In the genomic region with DNA sequence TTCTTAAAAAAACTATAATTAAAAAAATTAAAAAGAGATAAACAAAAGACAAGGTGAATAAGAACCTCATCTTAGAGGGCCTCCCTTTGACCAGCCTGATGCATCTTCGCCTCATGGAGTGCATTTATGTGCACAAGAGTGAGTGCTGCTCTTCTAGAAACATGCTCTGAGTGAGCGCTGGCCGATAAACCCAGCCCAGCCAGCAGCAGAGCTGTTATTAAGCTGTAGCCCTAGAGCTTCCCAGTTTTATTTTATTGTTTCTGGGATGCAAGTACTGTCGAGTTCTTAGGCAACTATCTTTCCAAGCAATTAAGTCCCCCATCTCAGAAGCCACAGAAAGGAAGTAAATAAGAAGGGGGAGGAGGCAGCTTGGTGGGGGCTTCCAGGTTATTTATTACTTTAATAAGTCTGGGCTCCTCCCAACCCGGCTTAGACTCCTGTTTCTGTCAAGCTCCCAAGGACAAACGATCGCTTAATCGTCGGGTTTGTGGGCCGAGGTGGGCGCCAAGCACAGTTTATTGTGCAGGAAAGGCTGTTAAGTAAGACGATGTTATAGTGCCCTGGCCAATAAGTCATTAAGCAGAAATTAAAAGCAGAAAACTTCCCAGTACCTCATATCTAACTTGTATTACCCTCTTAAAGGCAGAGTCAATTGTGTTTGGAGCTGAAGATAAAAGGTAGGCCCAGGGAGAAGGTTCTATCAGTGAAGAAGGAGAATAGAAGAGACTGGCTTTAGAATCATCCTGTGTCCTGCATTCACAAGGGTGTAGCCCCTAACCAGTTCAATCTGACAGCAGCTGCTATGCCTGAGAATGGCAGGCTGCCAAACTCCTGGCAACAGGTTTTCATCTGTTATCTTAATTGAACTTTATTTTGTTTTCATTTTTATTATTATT, we compare ENCODE assay signal across 19 cellular contexts.
A peak's percentile ranks its signal among the peaks of the same experiment; 100 is the strongest.
DNase-seq lines count a peak whose midpoint lies in the region; ATAC-seq, FAIRE-seq and TF ChIP-seq lines count a peak whose summit lies in the region.
"Had no signal": no experiment of that assay in that cellular context is flagged by ENCODE, and none has a peak within 500 bp of the region (broad histone marks: within the 10 kb centered on the region; RNA-seq: fewer than 3 reads in every experiment).

No MANE protein-coding gene starts in this region.

- TF ChIP-seq CTCF in SK-N-SH (IDR thresholded peaks at IDR 0.05) = no peak
- no peak for TF ChIP-seq CTCF in kidney (IDR thresholded peaks at IDR 0.05; ENCODE audit: borderline replicate concordance, extremely low read depth, insufficient read depth)
- TF ChIP-seq CTCF in uterus (IDR thresholded peaks at IDR 0.05) = no peak

- H2AFZ ChIP-seq in SK-N-SH (ENCODE audit: low read depth) = no peak overlapping the region
- H2AFZ ChIP-seq: hepatocyte had no signal

- H4K20me1 ChIP-seq in SK-N-SH (ENCODE audit: insufficient read depth) = no peaks in the 10 kb centered on the region

- ATAC-seq in SK-N-SH treated with all-trans-retinoic acid at 6 μM for 48 hours (no peak), GM21367 (IDR thresholded peaks at IDR 0.05; ENCODE audit: unreplicated experiment) (no peak), HG03342 (IDR thresholded peaks at IDR 0.05; ENCODE audit: unreplicated experiment) (no peak)
- ATAC-seq: stimulated activated naive B cell treated with anti-CD40 and anti-IgM and Interleukin-4, amounts not matched to agents 10 μg/mL and 1 μg/mL and 100 μg/mL, for 72 hours had no signal

- H3F3A ChIP-seq in SK-N-SH (replicated peaks; ENCODE audit: insufficient read depth) = no peaks in the 10 kb centered on the region

- CTCF ChIA-PET in SK-N-SH (lab: Yijun Ruan, JAX) = interaction anchor here (0.7 to 3.8 kb wide), 4 partner anchors 17 to 702 kb away, joined by 3 to 25 read pairs (median 4); no protein-coding TSS in a partner anchor

- peak; percentile 35 for DNase-seq in SK-N-SH
- peak; percentile 55 for DNase-seq in NCI-H510A treated with DMSO at 0.1 percent for 48 hours (lab: John Stamatoyannopoulos, UW)
- peak; percentile 22 for DNase-seq in kidney
- peak; percentile 19 for DNase-seq in uterus
- no peak for DNase-seq in HTR-8/SVneo (ENCODE audit: insufficient read length, low spot score)
- DNase-seq: activated CD4-positive, CD25-positive, alpha-beta regulatory T cell treated with anti-CD3 and anti-CD28 coated beads, Interleukin-2, amount 50 U/mL, for 72 hours; GOT3; islet precursor cell; mesenchymal stem cell; NCI-H2081 treated with DMSO at 0.1 percent for 48 hours; Right ventricle myocardium superior; stimulated activated naive B cell treated with anti-CD40 and anti-IgM and Interleukin-4, amounts not matched to agents 10 μg/mL and 1 μg/mL and 100 μg/mL, for 72 hours had no signal

- peaks cover 0 to 11% of the 10 kb centered on the region in 2 experiments; a peak in 1 of 4 replicates for H3K4me1 ChIP-seq in SK-N-SH (ENCODE audit: control insufficient read depth in 1 of 2, insufficient read depth in 2 of 2, low read depth in 1 of 2, low read length in 1 of 2)
- H3K4me1 ChIP-seq in kidney (ENCODE audit: control insufficient read depth in 1 of 2, insufficient read depth in 1 of 2, low read depth in 1 of 2, low read length in 2 of 2) = no peaks in the 10 kb centered on the region
- no peaks in the 10 kb centered on the region for H3K4me1 ChIP-seq in uterus

- POLR2A ChIA-PET in SK-N-SH (lab: Yijun Ruan, JAX) = no interaction called here

- no peak overlapping the region for H3K4me2 ChIP-seq in SK-N-SH
- H3K4me2 ChIP-seq: hepatocyte had no signal

- H3K9ac ChIP-seq in SK-N-SH = no peak overlapping the region
- H3K9ac ChIP-seq in kidney (ENCODE audit: low read length in 2 of 2) = no peak overlapping the region

- H3K36me3 ChIP-seq in SK-N-SH (replicated peaks in 1 of 2; ENCODE audit: control insufficient read depth in 1 of 2, insufficient read depth in 2 of 2, low read length in 1 of 2) = no peaks in the 10 kb centered on the region
- H3K36me3 ChIP-seq in kidney (ENCODE audit: control insufficient read depth in 1 of 2, insufficient read depth in 2 of 2, low read length in 2 of 2) = no peaks in the 10 kb centered on the region
- H3K36me3 ChIP-seq in uterus = no peaks in the 10 kb centered on the region

- TF ChIP-seq EP300 in SK-N-SH (IDR thresholded peaks at IDR 0.05; ENCODE audit: borderline replicate concordance in 1 of 2, low read depth in 1 of 2, low read length in 1 of 2) = no peak

- no peak overlapping the region for H3K4me3 ChIP-seq in SK-N-SH (ENCODE audit: low read depth in 2 of 2, low read length in 1 of 2)
- H3K4me3 ChIP-seq in kidney (ENCODE audit: low read length in 2 of 2) = no peak overlapping the region
- H3K4me3 ChIP-seq in uterus = no peak overlapping the region
- H3K4me3 ChIP-seq: hepatocyte had no signal

- no peak for FAIRE-seq in kidney (lab: Jason Lieb, UNC)
- no peak for FAIRE-seq in HTR-8/SVneo (lab: Jason Lieb, UNC)
- FAIRE-seq: bronchial epithelial cell, GM18507 had no signal

- no peak for TF ChIP-seq RAD21 in SK-N-SH (IDR thresholded peaks at IDR 0.05; ENCODE audit: low read length)

- no peaks in the 10 kb centered on the region for H3K79me2 ChIP-seq in SK-N-SH (ENCODE audit: insufficient read depth)
- H3K79me2 ChIP-seq: hepatocyte had no signal

- WGBS in SK-N-SH (ENCODE audit: low lambda C conversion rate) = 50% methylated on average over 12 of the region's 12 CpGs

- intact Hi-C loops in kidney (cut with DNase I) = no loop called here
- intact Hi-C loops in uterus (cut with DNase I; ENCODE audit: low total_unique reads) = no loop called here

- H3K27me3 ChIP-seq in SK-N-SH (ENCODE audit: insufficient read depth) = no peaks in the 10 kb centered on the region
- no peaks in the 10 kb centered on the region for H3K27me3 ChIP-seq in uterus
- H3K27me3 ChIP-seq: hepatocyte had no signal

- H3K9me2 ChIP-seq in SK-N-SH = no peaks in the 10 kb centered on the region

- H3K9me3 ChIP-seq in SK-N-SH = no peaks in the 10 kb centered on the region
- no peaks in the 10 kb centered on the region for H3K9me3 ChIP-seq in kidney (ENCODE audit: control insufficient read depth in 1 of 2, low read length in 2 of 2)
- no peaks in the 10 kb centered on the region for H3K9me3 ChIP-seq in uterus

- H3K27ac ChIP-seq in SK-N-SH (ENCODE audit: low read depth in 2 of 2, low read length in 1 of 2) (peak overlapping the region in 1 of 2 experiments; percentile 30; a peak in 1 of 4 replicates), kidney (ENCODE audit: low read depth in 2 of 2, low read length in 2 of 2) (no peak overlapping the region), uterus (no peak overlapping the region)
- H3K27ac ChIP-seq: C4-2B, hepatocyte had no signal

- no peak for TF ChIP-seq POLR2A in uterus (IDR thresholded peaks at IDR 0.05)

TF ChIP-seq in SK-N-SH, 30 proteins besides CTCF, POLR2A, EP300 and RAD21 (continues in another document):
- TF ChIP-seq MXI1 (IDR thresholded peaks at IDR 0.05; ENCODE audit: low read depth, low read length) (no peak), JUND (IDR thresholded peaks at IDR 0.05) (no peak)
- TF ChIP-seq, protein P1, sequence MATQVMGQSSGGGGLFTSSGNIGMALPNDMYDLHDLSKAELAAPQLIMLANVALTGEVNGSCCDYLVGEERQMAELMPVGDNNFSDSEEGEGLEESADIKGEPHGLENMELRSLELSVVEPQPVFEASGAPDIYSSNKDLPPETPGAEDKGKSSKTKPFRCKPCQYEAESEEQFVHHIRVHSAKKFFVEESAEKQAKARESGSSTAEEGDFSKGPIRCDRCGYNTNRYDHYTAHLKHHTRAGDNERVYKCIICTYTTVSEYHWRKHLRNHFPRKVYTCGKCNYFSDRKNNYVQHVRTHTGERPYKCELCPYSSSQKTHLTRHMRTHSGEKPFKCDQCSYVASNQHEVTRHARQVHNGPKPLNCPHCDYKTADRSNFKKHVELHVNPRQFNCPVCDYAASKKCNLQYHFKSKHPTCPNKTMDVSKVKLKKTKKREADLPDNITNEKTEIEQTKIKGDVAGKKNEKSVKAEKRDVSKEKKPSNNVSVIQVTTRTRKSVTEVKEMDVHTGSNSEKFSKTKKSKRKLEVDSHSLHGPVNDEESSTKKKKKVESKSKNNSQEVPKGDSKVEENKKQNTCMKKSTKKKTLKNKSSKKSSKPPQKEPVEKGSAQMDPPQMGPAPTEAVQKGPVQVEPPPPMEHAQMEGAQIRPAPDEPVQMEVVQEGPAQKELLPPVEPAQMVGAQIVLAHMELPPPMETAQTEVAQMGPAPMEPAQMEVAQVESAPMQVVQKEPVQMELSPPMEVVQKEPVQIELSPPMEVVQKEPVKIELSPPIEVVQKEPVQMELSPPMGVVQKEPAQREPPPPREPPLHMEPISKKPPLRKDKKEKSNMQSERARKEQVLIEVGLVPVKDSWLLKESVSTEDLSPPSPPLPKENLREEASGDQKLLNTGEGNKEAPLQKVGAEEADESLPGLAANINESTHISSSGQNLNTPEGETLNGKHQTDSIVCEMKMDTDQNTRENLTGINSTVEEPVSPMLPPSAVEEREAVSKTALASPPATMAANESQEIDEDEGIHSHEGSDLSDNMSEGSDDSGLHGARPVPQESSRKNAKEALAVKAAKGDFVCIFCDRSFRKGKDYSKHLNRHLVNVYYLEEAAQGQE (IDR thresholded peaks at IDR 0.05; ENCODE audit: low read depth, low read length) = no peak

TF ChIP-seq in SK-N-SH treated with all-trans-retinoic acid at 6 μM for 48 hours, 23 proteins besides CTCF, POLR2A, EP300 and RAD21:
- TF ChIP-seq ISL1 (CRISPR knock-in tag; IDR thresholded peaks at IDR 0.05) (no peak), ZNF565 (CRISPR knock-in tag; conservative IDR thresholded peaks at IDR 0.05; ENCODE audit: low read depth) (no peak), CSDC2 (CRISPR knock-in tag; IDR thresholded peaks at IDR 0.05) (no peak), ZC3H10 (CRISPR knock-in tag; IDR thresholded peaks at IDR 0.05) (no peak), ESRRG (CRISPR knock-in tag; IDR thresholded peaks at IDR 0.05) (no peak)
- TF ChIP-seq, protein P2, sequence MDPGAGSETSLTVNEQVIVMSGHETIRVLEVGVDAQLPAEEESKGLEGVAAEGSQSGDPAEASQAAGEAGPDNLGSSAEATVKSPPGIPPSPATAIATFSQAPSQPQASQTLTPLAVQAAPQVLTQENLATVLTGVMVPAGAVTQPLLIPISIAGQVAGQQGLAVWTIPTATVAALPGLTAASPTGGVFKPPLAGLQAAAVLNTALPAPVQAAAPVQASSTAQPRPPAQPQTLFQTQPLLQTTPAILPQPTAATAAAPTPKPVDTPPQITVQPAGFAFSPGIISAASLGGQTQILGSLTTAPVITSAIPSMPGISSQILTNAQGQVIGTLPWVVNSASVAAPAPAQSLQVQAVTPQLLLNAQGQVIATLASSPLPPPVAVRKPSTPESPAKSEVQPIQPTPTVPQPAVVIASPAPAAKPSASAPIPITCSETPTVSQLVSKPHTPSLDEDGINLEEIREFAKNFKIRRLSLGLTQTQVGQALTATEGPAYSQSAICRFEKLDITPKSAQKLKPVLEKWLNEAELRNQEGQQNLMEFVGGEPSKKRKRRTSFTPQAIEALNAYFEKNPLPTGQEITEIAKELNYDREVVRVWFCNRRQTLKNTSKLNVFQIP (CRISPR knock-in tag; IDR thresholded peaks at IDR 0.05; ENCODE audit: borderline replicate concordance, low read depth) = no peak
